11 cellular contexts compared by ENCODE assay signal in the genomic region with DNA sequence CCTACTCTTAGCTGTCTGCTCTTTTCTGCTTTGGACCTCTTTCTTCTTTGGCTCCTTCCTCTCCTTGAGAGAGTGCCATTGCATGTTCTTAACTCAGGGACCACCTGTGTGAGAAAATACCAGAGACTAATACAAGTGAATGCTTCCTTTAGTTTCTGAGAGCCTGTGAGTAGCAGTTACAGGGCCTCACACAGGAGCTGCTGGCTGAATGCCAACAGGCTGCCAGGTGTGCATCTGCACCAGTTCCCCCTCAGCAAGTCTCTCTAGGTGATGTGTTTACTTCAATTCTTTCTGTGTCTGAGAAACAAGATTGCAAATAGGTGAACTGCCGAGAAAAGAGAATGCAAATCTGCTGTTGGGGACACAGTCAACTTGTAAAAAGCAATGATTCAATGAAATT.
DNase-seq lines count a peak whose midpoint lies in the region; ATAC-seq and TF ChIP-seq lines count a peak whose summit lies in the region.
"Had no signal": no experiment of that assay in that cellular context is flagged by ENCODE, and none has a peak within 500 bp of the region (broad histone marks: within the 10 kb centered on the region; RNA-seq: fewer than 3 reads in every experiment).

No MANE protein-coding gene starts in this region.

- no peak for TF ChIP-seq POLR2A in esophagus squamous epithelium (IDR thresholded peaks at IDR 0.05)

- ATAC-seq in GM18517 (IDR thresholded peaks at IDR 0.05; ENCODE audit: unreplicated experiment), result peak; percentile 49
- peak; percentile 82 for ATAC-seq in HG02642 (IDR thresholded peaks at IDR 0.05; ENCODE audit: poor library complexity, unreplicated experiment)
- ATAC-seq in HG03457 (IDR thresholded peaks at IDR 0.05; ENCODE audit: unreplicated experiment), result no peak
- ATAC-seq: CD8-positive, alpha-beta T cell had no signal

- no peaks in the 10 kb centered on the region for H3K9me3 Mint-ChIP-seq in activated CD4-positive, alpha-beta memory T cell treated with anti-CD3 and anti-CD28 coated beads for 36 hours
- H3K9me3 Mint-ChIP-seq: CD8-positive, alpha-beta T cell; T-helper 2 cell treated with Interferon-gamma antibody and Interleukin-4, amounts not matched to agents 5 μg/mL and 100 μg/mL, for 36 hours had no signal

- no peak overlapping the region for H3K4me3 Mint-ChIP-seq in activated CD4-positive, alpha-beta memory T cell treated with anti-CD3 and anti-CD28 coated beads for 36 hours
- H3K4me3 Mint-ChIP-seq: CD8-positive, alpha-beta T cell; T-helper 2 cell treated with Interferon-gamma antibody and Interleukin-4, amounts not matched to agents 5 μg/mL and 100 μg/mL, for 36 hours had no signal

- peaks cover 0 to 11% (median 0%) of the 10 kb centered on the region in 4 donors for H3K27me3 ChIP-seq in esophagus squamous epithelium

- 100% methylated on average over 1 of the region's 1 CpG for WGBS in esophagus squamous epithelium, 2 donors

- H3K4me3 ChIP-seq in esophagus squamous epithelium, result no peak overlapping the region

- intact Hi-C loops in activated CD4-positive, alpha-beta memory T cell treated with anti-CD3 and anti-CD28 coated beads for 36 hours (cut with micrococcal nuclease), result no loop called here
- intact Hi-C loops in esophagus squamous epithelium (cut with DNase I), result no loop called here

- no peak overlapping the region for H3K27ac Mint-ChIP-seq in activated CD4-positive, alpha-beta memory T cell treated with anti-CD3 and anti-CD28 coated beads for 36 hours
- H3K27ac Mint-ChIP-seq: CD8-positive, alpha-beta T cell; T-helper 2 cell treated with Interferon-gamma antibody and Interleukin-4, amounts not matched to agents 5 μg/mL and 100 μg/mL, for 36 hours had no signal

- DNase-seq in NCI-H2029 treated with DMSO at 0.1 percent for 48 hours (lab: John Stamatoyannopoulos, UW) (peak; percentile 99), iPS-NIHi11 (ENCODE audit: low spot score) (peak; percentile 32), esophagus squamous epithelium (lab: John Stamatoyannopoulos, UW) (no peak), hepatic stellate cell (ENCODE audit: low spot score) (no peak)
- DNase-seq in activated CD4-positive, alpha-beta memory T cell treated with anti-CD3 and anti-CD28 coated beads for 36 hours, result no peak
- DNase-seq: activated T-cell treated with anti-CD3 and anti-CD28 coated beads, Interleukin-2, amount 50 U/mL, for 1 hour; CD8-positive, alpha-beta T cell had no signal

- no peaks in the 10 kb centered on the region for H3K9me3 ChIP-seq in esophagus squamous epithelium

- H3K4me1 ChIP-seq in esophagus squamous epithelium, result peaks cover 0 to 22% (median 0%) of the 10 kb centered on the region in 3 donors

- TF ChIP-seq CTCF in esophagus squamous epithelium (IDR thresholded peaks at IDR 0.05), result no peak

- POLR2A ChIA-PET in activated CD4-positive, alpha-beta memory T cell treated with anti-CD3 and anti-CD28 coated beads for 36 hours (lab: Charles Lee), result no interaction called here

- no peaks in the 10 kb centered on the region for H3K36me3 ChIP-seq in esophagus squamous epithelium

- H3K27me3 Mint-ChIP-seq in activated CD4-positive, alpha-beta memory T cell treated with anti-CD3 and anti-CD28 coated beads for 36 hours, result no peaks in the 10 kb centered on the region

- no peaks in the 10 kb centered on the region for H3K4me1 Mint-ChIP-seq in activated CD4-positive, alpha-beta memory T cell treated with anti-CD3 and anti-CD28 coated beads for 36 hours (ENCODE audit: low read depth)

- CTCF ChIA-PET in activated CD4-positive, alpha-beta memory T cell treated with anti-CD3 and anti-CD28 coated beads for 36 hours (lab: Charles Lee), result no interaction called here

- no peak overlapping the region for H3K27ac ChIP-seq in esophagus squamous epithelium

- no peaks in the 10 kb centered on the region for H3K36me3 Mint-ChIP-seq in activated CD4-positive, alpha-beta memory T cell treated with anti-CD3 and anti-CD28 coated beads for 36 hours
- H3K36me3 Mint-ChIP-seq: CD8-positive, alpha-beta T cell had no signal

Comparison
In these comparisons a context has a peak if more than half of its experiments do, and no peak if none do; other contexts are left out.
1. DNase-seq: peak in NCI-H2029 treated with DMSO at 0.1 percent for 48 hours (single experiment) and iPS-NIHi11 (single experiment); none in activated CD4-positive, alpha-beta memory T cell treated with anti-CD3 and anti-CD28 coated beads for 36 hours (single experiment), esophagus squamous epithelium (single experiment) and hepatic stellate cell (single experiment).